1 cellular context compared by ENCODE assay signal in the genomic region with DNA sequence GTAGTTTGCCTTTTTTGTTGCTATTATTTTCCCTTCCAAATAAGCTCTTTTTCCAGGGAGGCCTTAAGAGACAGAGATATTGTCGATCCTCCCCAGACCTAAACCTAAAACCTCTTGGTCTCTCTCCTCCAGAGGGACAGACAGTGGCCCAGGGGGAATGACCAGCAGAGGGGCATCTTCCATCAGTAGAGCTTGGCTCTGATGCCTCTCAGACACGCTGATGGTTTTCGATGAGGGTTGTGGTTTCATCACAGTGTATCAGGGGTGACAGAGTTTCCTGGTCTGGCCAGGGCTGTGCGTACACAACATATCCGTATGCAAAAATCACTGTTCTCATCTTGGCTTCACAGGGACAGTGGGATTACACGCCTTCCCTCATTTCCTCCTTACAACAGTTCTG.
TF ChIP-seq lines count a peak whose summit lies in the region.

No MANE protein-coding gene starts in this region.

TF ChIP-seq in H1, 55 proteins besides CTCF, POLR2A, EP300 and RAD21 (continued from another document):
- TF ChIP-seq GTF2F1 (IDR thresholded peaks at IDR 0.05; ENCODE audit: borderline replicate concordance, low read depth, low read length) (no peak), ZNF274 (IDR thresholded peaks at IDR 0.05; ENCODE audit: borderline replicate concordance, extremely low read depth, low read length) (no peak), NRF1 (IDR thresholded peaks at IDR 0.05; ENCODE audit: low read depth, low read length) (no peak), SP2 (IDR thresholded peaks at IDR 0.05; ENCODE audit: low read length) (no peak), TEAD4 (IDR thresholded peaks at IDR 0.05; ENCODE audit: low read depth, low read length) (no peak), CHD1 (IDR thresholded peaks at IDR 0.05; ENCODE audit: low read depth, low read length) (no peak)
